9 cellular contexts compared by ENCODE assay signal in genomic region chr5:16626696-16627264, GRCh38. TPM values are rescaled to one million over a fixed set of nuclear protein-coding genes. Genes with fewer than 3 reads are reported as not detected.
A peak's percentile ranks its signal among the peaks of the same experiment; 100 is the strongest.
DNase-seq lines count a peak whose midpoint lies in the region; ATAC-seq, FAIRE-seq and TF ChIP-seq lines count a peak whose summit lies in the region.
"Had no signal": no experiment of that assay in that cellular context is flagged by ENCODE, and none has a peak within 500 bp of the region (broad histone marks: within the 10 kb centered on the region; RNA-seq: fewer than 3 reads in every experiment).

No MANE protein-coding gene starts in this region.

- peak overlapping the region; percentile 73 for H3K27ac Mint-ChIP-seq in activated T-cell treated with anti-CD3 and anti-CD28 coated beads, Interleukin-2, amount 50 U/mL, for 24 hours
- H3K27ac Mint-ChIP-seq in T-helper 2 cell treated with Interferon-gamma antibody and Interleukin-4, amounts not matched to agents 5 μg/mL and 100 μg/mL, for 36 hours = peak overlapping the region; percentile 96
- no peak overlapping the region for H3K27ac Mint-ChIP-seq in stimulated activated effector memory CD8-positive, alpha-beta T cell treated with anti-CD3 and anti-CD28 coated beads, Interleukin-12 subunit alpha, Interleukin-12 subunit beta, amount 100 ng/mL, for 72 hours
- H3K27ac Mint-ChIP-seq: natural killer cell treated with Interleukin-12 subunit alpha and Interleukin-12 subunit beta and Interleukin-15 and Interleukin-18, amount 100 ng/mL, for 72 hours had no signal

- no peaks in the 10 kb centered on the region for H3K4me1 ChIP-seq in breast epithelium

- peak overlapping the region; percentile 21 for H3K4me3 Mint-ChIP-seq in activated T-cell treated with anti-CD3 and anti-CD28 coated beads, Interleukin-2, amount 50 U/mL, for 24 hours
- H3K4me3 Mint-ChIP-seq in T-helper 2 cell treated with Interferon-gamma antibody and Interleukin-4, amounts not matched to agents 5 μg/mL and 100 μg/mL, for 36 hours = peak overlapping the region; percentile 78
- no peak overlapping the region for H3K4me3 Mint-ChIP-seq in stimulated activated effector memory CD8-positive, alpha-beta T cell treated with anti-CD3 and anti-CD28 coated beads, Interleukin-12 subunit alpha, Interleukin-12 subunit beta, amount 100 ng/mL, for 72 hours
- H3K4me3 Mint-ChIP-seq: natural killer cell treated with Interleukin-12 subunit alpha and Interleukin-12 subunit beta and Interleukin-15 and Interleukin-18, amount 100 ng/mL, for 72 hours had no signal

- peak; percentile 77 for ATAC-seq in HG03095 (IDR thresholded peaks at IDR 0.05; ENCODE audit: unreplicated experiment)
- peak; percentile 88 for ATAC-seq in stimulated activated effector memory CD8-positive, alpha-beta T cell treated with anti-CD3 and anti-CD28 coated beads, Interleukin-12 subunit alpha, Interleukin-12 subunit beta, amount 100 ng/mL, for 72 hours

- DNase-seq in activated T-cell treated with anti-CD3 and anti-CD28 coated beads, Interleukin-2, amount 50 U/mL, for 24 hours = peak; percentile 41
- DNase-seq in activated T-cell treated with anti-CD3 and anti-CD28 coated beads, Interleukin-2, amount 50 U/mL, for 1 hour = no peak
- peak; percentile 58 for DNase-seq in T-helper 2 cell treated with Interferon-gamma antibody and Interleukin-4, amounts not matched to agents 5 μg/mL and 100 μg/mL, for 36 hours (ENCODE audit: low spot score)
- no peak for DNase-seq in stimulated activated effector memory CD8-positive, alpha-beta T cell treated with anti-CD3 and anti-CD28 coated beads, Interleukin-12 subunit alpha, Interleukin-12 subunit beta, amount 100 ng/mL, for 72 hours (ENCODE audit: low spot score in 2 of 2)
- no peak for DNase-seq in GM19239 (ENCODE audit: insufficient read length, low spot score)
- no peak for DNase-seq in posterior vena cava (ENCODE audit: low spot score)
- no peak for DNase-seq in breast epithelium (ENCODE audit: low spot score in 2 of 2)

- no peaks in the 10 kb centered on the region for H3K9me3 ChIP-seq in breast epithelium

- no peak for TF ChIP-seq CTCF in breast epithelium (IDR thresholded peaks at IDR 0.05)

- H3K4me3 ChIP-seq in breast epithelium = no peak overlapping the region

- intact Hi-C loops in posterior vena cava (cut with DNase I) (no loop called here), breast epithelium (cut with DNase I; ENCODE audit: low total_unique reads) (no loop called here)

- TF ChIP-seq POLR2A in breast epithelium (IDR thresholded peaks at IDR 0.05) = no peak

- H3K9me3 Mint-ChIP-seq in activated T-cell treated with anti-CD3 and anti-CD28 coated beads, Interleukin-2, amount 50 U/mL, for 24 hours = no peaks in the 10 kb centered on the region
- H3K9me3 Mint-ChIP-seq in T-helper 2 cell treated with Interferon-gamma antibody and Interleukin-4, amounts not matched to agents 5 μg/mL and 100 μg/mL, for 36 hours = no peaks in the 10 kb centered on the region
- no peaks in the 10 kb centered on the region for H3K9me3 Mint-ChIP-seq in stimulated activated effector memory CD8-positive, alpha-beta T cell treated with anti-CD3 and anti-CD28 coated beads, Interleukin-12 subunit alpha, Interleukin-12 subunit beta, amount 100 ng/mL, for 72 hours

- no peaks in the 10 kb centered on the region for H3K27me3 Mint-ChIP-seq in activated T-cell treated with anti-CD3 and anti-CD28 coated beads, Interleukin-2, amount 50 U/mL, for 24 hours
- no peaks in the 10 kb centered on the region for H3K27me3 Mint-ChIP-seq in T-helper 2 cell treated with Interferon-gamma antibody and Interleukin-4, amounts not matched to agents 5 μg/mL and 100 μg/mL, for 36 hours (ENCODE audit: low read depth)

- H3K36me3 ChIP-seq in breast epithelium = no peaks in the 10 kb centered on the region

- FAIRE-seq in GM19239 (lab: Jason Lieb, UNC) = no peak

- H3K4me1 Mint-ChIP-seq in activated T-cell treated with anti-CD3 and anti-CD28 coated beads, Interleukin-2, amount 50 U/mL, for 24 hours (ENCODE audit: low read depth) = peaks cover 55% of the 10 kb centered on the region
- H3K4me1 Mint-ChIP-seq in T-helper 2 cell treated with Interferon-gamma antibody and Interleukin-4, amounts not matched to agents 5 μg/mL and 100 μg/mL, for 36 hours (ENCODE audit: low read depth) = peaks cover 49% of the 10 kb centered on the region
- peaks cover 15% of the 10 kb centered on the region for H3K4me1 Mint-ChIP-seq in stimulated activated effector memory CD8-positive, alpha-beta T cell treated with anti-CD3 and anti-CD28 coated beads, Interleukin-12 subunit alpha, Interleukin-12 subunit beta, amount 100 ng/mL, for 72 hours

- H3K27ac ChIP-seq in breast epithelium = peak overlapping the region in 1 of 2 donors; percentile 12

- no peaks in the 10 kb centered on the region for H3K27me3 ChIP-seq in breast epithelium

- no peaks in the 10 kb centered on the region for H3K36me3 Mint-ChIP-seq in activated T-cell treated with anti-CD3 and anti-CD28 coated beads, Interleukin-2, amount 50 U/mL, for 24 hours (ENCODE audit: low read depth)
- H3K36me3 Mint-ChIP-seq in T-helper 2 cell treated with Interferon-gamma antibody and Interleukin-4, amounts not matched to agents 5 μg/mL and 100 μg/mL, for 36 hours (ENCODE audit: low read depth) = peaks cover 5% of the 10 kb centered on the region
- H3K36me3 Mint-ChIP-seq in stimulated activated effector memory CD8-positive, alpha-beta T cell treated with anti-CD3 and anti-CD28 coated beads, Interleukin-12 subunit alpha, Interleukin-12 subunit beta, amount 100 ng/mL, for 72 hours = no peaks in the 10 kb centered on the region
- H3K36me3 Mint-ChIP-seq: natural killer cell treated with Interleukin-12 subunit alpha and Interleukin-12 subunit beta and Interleukin-15 and Interleukin-18, amount 100 ng/mL, for 72 hours had no signal

RNA-seq across cellular contexts. Expression of gene RETREG1, which starts 10.0 kb away (rescaled TPM):
- total RNA-seq in posterior vena cava = 10 to 100 TPM in 1 of 2 donors, 1 to 10 TPM in 1; 5.4 to 10.9 TPM
- 10 to 100 TPM; 27.1 to 51.5 (median 37.7) TPM for total RNA-seq in breast epithelium

Comparison
In these comparisons a context has a peak if more than half of its experiments do, and no peak if none do; other contexts are left out.
1. DNase-seq: peak in activated T-cell treated with anti-CD3 and anti-CD28 coated beads, Interleukin-2, amount 50 U/mL, for 24 hours (single experiment) and T-helper 2 cell treated with Interferon-gamma antibody and Interleukin-4, amounts not matched to agents 5 μg/mL and 100 μg/mL, for 36 hours (single experiment); none in activated T-cell treated with anti-CD3 and anti-CD28 coated beads, Interleukin-2, amount 50 U/mL, for 1 hour (single experiment), stimulated activated effector memory CD8-positive, alpha-beta T cell treated with anti-CD3 and anti-CD28 coated beads, Interleukin-12 subunit alpha, Interleukin-12 subunit beta, amount 100 ng/mL, for 72 hours (0 of 2), GM19239 (single experiment), posterior vena cava (single experiment) and breast epithelium (0 of 2).